ENCODE assay signal across 9 cellular contexts in the genomic region with DNA sequence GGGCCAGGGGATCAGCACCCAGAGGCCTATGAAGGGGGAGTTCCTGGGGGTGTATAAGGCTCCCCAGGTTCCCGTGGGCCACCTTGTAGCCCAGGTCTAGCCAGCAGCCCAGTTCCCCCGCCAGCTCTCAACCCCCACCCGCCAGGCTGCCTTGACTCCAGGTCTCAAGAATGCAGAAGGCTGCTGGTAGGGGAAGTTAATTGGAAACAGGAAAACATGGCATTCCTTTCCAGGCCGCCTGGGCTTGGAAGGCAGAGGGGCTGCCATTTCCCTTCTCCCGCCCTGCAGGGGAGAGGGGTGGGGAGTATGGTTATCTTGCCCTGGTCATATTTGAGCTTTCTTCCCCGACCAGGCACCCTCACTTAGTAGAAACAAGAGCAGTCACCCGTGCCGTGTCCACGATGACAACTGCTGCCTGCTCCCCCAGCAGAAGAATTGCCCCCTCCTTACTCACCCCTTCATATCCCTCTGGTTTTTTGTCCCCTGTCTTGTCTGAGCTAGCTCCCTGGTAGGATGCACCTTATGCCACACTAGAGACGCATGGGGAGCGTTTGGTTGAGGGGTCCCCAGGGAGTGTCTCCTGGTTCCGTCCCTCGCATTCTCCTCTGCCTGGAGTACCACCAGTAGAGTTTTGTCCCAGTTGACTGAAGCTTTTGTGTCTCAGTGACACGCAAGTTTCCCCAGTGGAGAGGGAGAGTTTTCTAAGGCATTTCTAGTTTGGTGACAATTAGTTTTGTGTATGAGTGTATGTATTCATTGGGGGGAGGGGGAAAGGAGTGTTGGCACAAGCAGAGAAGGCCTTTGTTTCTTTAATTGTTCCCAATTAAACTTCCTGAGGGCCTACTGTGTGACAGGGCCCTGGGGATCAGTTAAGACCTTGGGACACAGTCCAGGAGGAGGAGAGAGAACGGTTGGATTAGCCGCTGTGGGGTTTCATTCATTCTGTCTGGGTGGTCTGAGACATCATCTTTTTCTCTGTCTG. TPM values are rescaled to one million over a fixed set of nuclear protein-coding genes. Genes with fewer than 3 reads are reported as not detected.
A peak's percentile ranks its signal among the peaks of the same experiment; 100 is the strongest.
DNase-seq lines count a peak whose midpoint lies in the region; ATAC-seq, FAIRE-seq and TF ChIP-seq lines count a peak whose summit lies in the region.
"Had no signal": no experiment of that assay in that cellular context is flagged by ENCODE, and none has a peak within 500 bp of the region (broad histone marks: within the 10 kb centered on the region; RNA-seq: fewer than 3 reads in every experiment).

No MANE protein-coding gene starts in this region.

- peaks cover 41 to 84% of the 10 kb centered on the region in 2 experiments for H3K79me2 ChIP-seq in H1 (ENCODE audit: control insufficient read depth in 1 of 2, insufficient read depth in 2 of 2, low read length in 2 of 2)

- H3K9ac ChIP-seq in H1 (replicated peaks in 1 of 4; ENCODE audit: extremely low read depth in 1 of 4, low read depth in 3 of 4, low read length in 3 of 4): peak overlapping the region in 1 of 4 experiments; percentile 13; a peak in 1 of 7 replicates

- H2AK5ac ChIP-seq in H1 (ENCODE audit: low read depth, low read length): peak overlapping the region; percentile 56; the same call in 1 of the 2 replicates

- no peak overlapping the region for H2AFZ ChIP-seq in H1 (ENCODE audit: low read length)

- peak; percentile 70 for FAIRE-seq in H1 (lab: Jason Lieb, UNC)

- H3K27ac ChIP-seq in H1 (ENCODE audit: low read depth, low read length): peak overlapping the region; percentile 77
- H3K27ac ChIP-seq in naive thymus-derived CD4-positive, alpha-beta T cell (ENCODE audit: low read depth, low read length): no peak overlapping the region

- H3K4me1 ChIP-seq in H1 (replicated peaks in 1 of 4; ENCODE audit: control insufficient read depth in 3 of 4, insufficient read depth in 4 of 4, low read length in 3 of 4): peaks cover 20 to 44% (median 32%) of the 10 kb centered on the region in 4 experiments
- peaks cover 12 to 18% of the 10 kb centered on the region in 2 donors for H3K4me1 ChIP-seq in naive thymus-derived CD4-positive, alpha-beta T cell (ENCODE audit: control insufficient read depth in 2 of 2, insufficient read depth in 2 of 2, low read length in 2 of 2)

- H4K8ac ChIP-seq in H1 (ENCODE audit: extremely low read depth, insufficient read depth, low read length): no peak overlapping the region

- H2BK20ac ChIP-seq in H1 (ENCODE audit: low read length): peak overlapping the region; percentile 91; the same call in 1 of the 2 replicates

- 0 out of 3 replicates have a peak, but pooled peaks of 1 of the 2 experiments have one; percentile 51 for TF ChIP-seq POLR2A in H1 (IDR thresholded peaks at IDR 0.05; ENCODE audit: control extremely low read depth in 1 of 2, low read depth in 2 of 2, low read length in 2 of 2)

- peak overlapping the region; percentile 68 for H3K18ac ChIP-seq in H1 (ENCODE audit: extremely low read depth, low read length)

- H3K23ac ChIP-seq in H1 (ENCODE audit: insufficient read length): no peak overlapping the region

- H4K5ac ChIP-seq in H1 (ENCODE audit: insufficient read length, low read depth, low read length): no peak overlapping the region

- peak overlapping the region; percentile 45 to 57 for H3K4me2 ChIP-seq in H1 (ENCODE audit: insufficient read depth in 1 of 2, low read depth in 2 of 2, low read length in 2 of 2)

- peak; percentile 83 for DNase-seq in AG08395 (ENCODE audit: low spot score)
- DNase-seq in HK-2 (ENCODE audit: unreplicated experiment): peak; percentile 36
- peak in 1 of 2 experiments; percentile 71 for DNase-seq in H1 (ENCODE audit: low read depth in 1 of 2, low spot score in 2 of 2)
- DNase-seq in naive thymus-derived CD4-positive, alpha-beta T cell: no peak
- DNase-seq in central memory CD4-positive, alpha-beta T cell: no peak
- no peak for DNase-seq in NCI-H2227 (lab: John Stamatoyannopoulos, UW; ENCODE audit: unreplicated experiment)
- no peak for DNase-seq in RPMI8226
- DNase-seq: activated CD8-positive, alpha-beta memory T cell treated with anti-CD3 and anti-CD28 coated beads for 24 hours had no signal

- no peak overlapping the region for H3K4ac ChIP-seq in H1 (replicated peaks; ENCODE audit: insufficient read length, low read depth, low read length)

- no peak overlapping the region for H3K56ac ChIP-seq in H1 (replicated peaks; ENCODE audit: insufficient read length, low read depth, low read length)

- H3K14ac ChIP-seq in H1 (ENCODE audit: insufficient read length): no peak overlapping the region

- peak overlapping the region in 2 of 4 experiments; percentile 5 to 14; a peak in 4 of 8 replicates for H3K4me3 ChIP-seq in H1 (ENCODE audit: extremely low read depth in 1 of 4, insufficient read depth in 2 of 4, low read depth in 3 of 4, low read length in 4 of 4)
- no peak overlapping the region for H3K4me3 ChIP-seq in naive thymus-derived CD4-positive, alpha-beta T cell (ENCODE audit: low read length)

- POLR2A ChIA-PET in H1 (lab: Charles Lee; ENCODE audit: partially characterized antibody): interaction anchor here (1.1 to 6.1 kb wide), 6 partner anchors 9 to 131 kb away, joined by 3 to 59 read pairs (median 4); no protein-coding TSS in a partner anchor
- POLR2A ChIA-PET in naive thymus-derived CD4-positive, alpha-beta T cell (lab: Charles Lee): no interaction called here

- H3K9me3 ChIP-seq in H1 (ENCODE audit: insufficient read depth in 2 of 2, low read depth in 1 of 2, low read length in 1 of 2): no peaks in the 10 kb centered on the region
- H3K9me3 ChIP-seq in naive thymus-derived CD4-positive, alpha-beta T cell (ENCODE audit: control insufficient read depth in 2 of 3, low read length in 3 of 3): no peaks in the 10 kb centered on the region

- H3K36me3 ChIP-seq in H1 (ENCODE audit: control insufficient read depth in 2 of 4, insufficient read depth in 4 of 4, low read length in 3 of 4): no peaks in the 10 kb centered on the region; a peak in 1 of 8 replicates
- peaks cover 0 to 23% (median 0%) of the 10 kb centered on the region in 3 experiments for H3K36me3 ChIP-seq in naive thymus-derived CD4-positive, alpha-beta T cell (ENCODE audit: control insufficient read depth in 2 of 3, insufficient read depth in 3 of 3, low read length in 3 of 3)

- TF ChIP-seq CTCF in H1 (IDR thresholded peaks at IDR 0.05; ENCODE audit: control extremely low read depth in 1 of 3, insufficient read depth in 1 of 3, low read depth in 1 of 3, low read length in 3 of 3): no peak

- no peaks in the 10 kb centered on the region for H3K27me3 Mint-ChIP-seq in naive thymus-derived CD4-positive, alpha-beta T cell

- CTCF ChIA-PET in H1 (lab: Charles Lee; ENCODE audit: partially characterized antibody): interaction anchor here (0.6 to 1.7 kb wide), 10 partner anchors 13 to 474 kb away, joined by 3 to 5 read pairs (median 4); no protein-coding TSS in a partner anchor
- CTCF ChIA-PET in naive thymus-derived CD4-positive, alpha-beta T cell (lab: Charles Lee): interaction anchor here (0.6 kb wide), 1 partner anchor 326 kb away, joined by 3 read pairs; no protein-coding TSS in a partner anchor

- peaks cover 0 to 2% (median 0%) of the 10 kb centered on the region in 11 donors for H3K9me3 Mint-ChIP-seq in naive thymus-derived CD4-positive, alpha-beta T cell

- peak overlapping the region in 2 of 10 donors; percentile 2 to 34 for H3K4me3 Mint-ChIP-seq in naive thymus-derived CD4-positive, alpha-beta T cell

- H3K27me3 ChIP-seq in H1 (replicated peaks in 1 of 4; ENCODE audit: control insufficient read depth in 3 of 4, extremely low read depth in 1 of 4, insufficient read depth in 3 of 4, low read length in 3 of 4): no peaks in the 10 kb centered on the region
- no peaks in the 10 kb centered on the region for H3K27me3 ChIP-seq in naive thymus-derived CD4-positive, alpha-beta T cell (ENCODE audit: control insufficient read depth in 2 of 2, insufficient read depth in 2 of 2, low read length in 2 of 2)

- ATAC-seq in naive thymus-derived CD4-positive, alpha-beta T cell: no peak
- ATAC-seq in GM21381 (IDR thresholded peaks at IDR 0.05; ENCODE audit: unreplicated experiment): no peak

- peak overlapping the region; percentile 77 for H2BK12ac ChIP-seq in H1 (ENCODE audit: low read depth, low read length)

- peak overlapping the region; percentile 46; the same call in 1 of the 2 replicates for H2BK15ac ChIP-seq in H1 (ENCODE audit: low read length)

- no peak overlapping the region for H2BK120ac ChIP-seq in H1 (replicated peaks; ENCODE audit: low read depth, low read length)

- 32% methylated on average over 16 of the region's 16 CpGs; no CpG with 5 or more reads in 1 of the 2 experiments for WGBS in H1 (ENCODE audit: extremely low coverage in 1 of 2, insufficient coverage in 1 of 2, insufficient read length in 1 of 2, insufficient replicate concordance in 2 of 2, low coverage in 1 of 2, low lambda C conversion rate in 2 of 2, missing lambda C conversion rate in 1 of 2), 2 experiments

- no peak for TF ChIP-seq EP300 in H1 (IDR thresholded peaks at IDR 0.05; ENCODE audit: borderline replicate concordance in 1 of 2, low read depth in 2 of 2, low read length in 2 of 2)

- intact Hi-C loops in naive thymus-derived CD4-positive, alpha-beta T cell (cut with micrococcal nuclease): loop anchor here (5.0 kb wide), 2 partner anchors 84 to 1011 kb away; a partner anchor contains a TSS

- H3K23me2 ChIP-seq in H1 (ENCODE audit: low read depth, low read length): peaks cover 3% of the 10 kb centered on the region; the same call in 1 of the 2 replicates

- H4K20me1 ChIP-seq in H1 (replicated peaks in 1 of 2; ENCODE audit: control insufficient read depth in 1 of 2, insufficient read depth in 2 of 2, low read length in 2 of 2): peaks cover 8 to 18% of the 10 kb centered on the region in 2 experiments

- peak overlapping the region; percentile 98 for H2BK5ac ChIP-seq in H1 (ENCODE audit: low read depth, low read length)

- peaks cover 23% of the 10 kb centered on the region for H3K79me1 ChIP-seq in H1 (ENCODE audit: low read depth, low read length)

- H4K91ac ChIP-seq in H1 (replicated peaks; ENCODE audit: insufficient read length, low read length): peak overlapping the region; percentile 31

- peaks cover 20 to 62% (median 49%) of the 10 kb centered on the region in 7 donors for H3K4me1 Mint-ChIP-seq in naive thymus-derived CD4-positive, alpha-beta T cell

- peaks cover 0 to 21% (median 7%) of the 10 kb centered on the region in 5 donors for H3K36me3 Mint-ChIP-seq in naive thymus-derived CD4-positive, alpha-beta T cell

- peak overlapping the region in 6 of 9 donors; percentile 10 to 79 (median 66) for H3K27ac Mint-ChIP-seq in naive thymus-derived CD4-positive, alpha-beta T cell

- peak in 1 of 2 experiments; percentile 24; a peak in 1 of 4 replicates for TF ChIP-seq RAD21 in H1 (IDR thresholded peaks at IDR 0.05 in 1 of 2, conservative IDR thresholded peaks at IDR 0.05 in 1 of 2; ENCODE audit: low read depth in 2 of 2, low read length in 2 of 2)

RNA-seq across cellular contexts. Expression of a gene that starts 4.5 kb away (rescaled TPM):
- 29.2 and 30.0 TPM in 2 replicates for total RNA-seq in H1 (2021; fragmentation: NEBNext Ultra II Directional; extraction: Animal tissue kit (Norgen Biotek cat#: 25700))
- polyA plus RNA-seq in H1 (2011; rRNA removed): 1.5 and 3.8 TPM in 2 replicates
- 2.8 TPM for polyA plus RNA-seq in H1 (2011; cell fraction: cytosol; rRNA removed)
- polyA plus RNA-seq in H1 (2011; cell fraction: nucleus; rRNA removed): 6.5 TPM
- polyA plus RNA-seq in H1 (2012, experiment 1 of 2): 18.9 to 23.4 TPM (median 22.8 TPM) in 4 replicates
- 15.5 TPM for polyA plus RNA-seq in H1 (2012, experiment 2 of 2)
- polyA plus RNA-seq in H1 (2013, experiment 1 of 2): 11.9 TPM
- 11.1 TPM for polyA plus RNA-seq in H1 (2013, experiment 2 of 2)
- polyA minus RNA-seq in H1 (2011; rRNA and poly(A)+ RNA removed): 5.0 and 6.5 TPM in 2 replicates
- polyA minus RNA-seq in H1 (2011; cell fraction: cytosol; rRNA and poly(A)+ RNA removed): 10.6 TPM
- polyA minus RNA-seq in H1 (2011; cell fraction: nucleus; rRNA and poly(A)+ RNA removed): 11.7 TPM
- total RNA-seq in naive thymus-derived CD4-positive, alpha-beta T cell: 10 to 100 TPM; 18.6 to 36.6 (median 33.5) TPM
- 1 to 10 TPM in 1 of 2 donors, under 1 TPM in 1; 0.95 to 1.4 TPM for polyA plus RNA-seq in naive thymus-derived CD4-positive, alpha-beta T cell

RNA-seq across cellular contexts. Expression of a gene that starts 40.5 kb away (rescaled TPM):
- 0.50 TPM in 1 of 2 replicates, not detected in the other for total RNA-seq in H1 (2021; fragmentation: NEBNext Ultra II Directional; extraction: Animal tissue kit (Norgen Biotek cat#: 25700))
- 0.05 and 0.11 TPM in 2 replicates for polyA plus RNA-seq in H1 (2011; rRNA removed)
- 0.06 TPM for polyA plus RNA-seq in H1 (2011; cell fraction: cytosol; rRNA removed)
- 0.16 TPM for polyA plus RNA-seq in H1 (2011; cell fraction: nucleus; rRNA removed)
- 0.06 TPM in 1 of 4 replicates, not detected in the others for polyA plus RNA-seq in H1 (2012, experiment 1 of 2)
- polyA plus RNA-seq in H1 (2012, experiment 2 of 2): 0.04 TPM
- polyA plus RNA-seq in H1 (2013, experiment 1 of 2): 0.12 TPM
- 0.06 TPM for polyA plus RNA-seq in H1 (2013, experiment 2 of 2)
- not detected in 2 replicates for polyA minus RNA-seq in H1 (2011; rRNA and poly(A)+ RNA removed)
- not detected for polyA minus RNA-seq in H1 (2011; cell fraction: cytosol; rRNA and poly(A)+ RNA removed)
- polyA minus RNA-seq in H1 (2011; cell fraction: nucleus; rRNA and poly(A)+ RNA removed): not detected
- total RNA-seq in naive thymus-derived CD4-positive, alpha-beta T cell: 1 to 10 TPM in 2 of 5 experiments, under 1 TPM in 3; 0.36 to 1.5 (median 0.95) TPM
- under 1 TPM in 1 of 2 donors, not detected in 1; 0.58 TPM for polyA plus RNA-seq in naive thymus-derived CD4-positive, alpha-beta T cell

Comparison
In these comparisons a context has a peak if more than half of its experiments do, and no peak if none do; other contexts are left out.
1. DNase-seq: peak in AG08395 (single experiment) and HK-2 (single experiment); none in naive thymus-derived CD4-positive, alpha-beta T cell (0 of 9), central memory CD4-positive, alpha-beta T cell (single experiment), NCI-H2227 (single experiment) and RPMI8226 (single experiment).